ENCODE assay signal across 34 cellular contexts in the genomic region with DNA sequence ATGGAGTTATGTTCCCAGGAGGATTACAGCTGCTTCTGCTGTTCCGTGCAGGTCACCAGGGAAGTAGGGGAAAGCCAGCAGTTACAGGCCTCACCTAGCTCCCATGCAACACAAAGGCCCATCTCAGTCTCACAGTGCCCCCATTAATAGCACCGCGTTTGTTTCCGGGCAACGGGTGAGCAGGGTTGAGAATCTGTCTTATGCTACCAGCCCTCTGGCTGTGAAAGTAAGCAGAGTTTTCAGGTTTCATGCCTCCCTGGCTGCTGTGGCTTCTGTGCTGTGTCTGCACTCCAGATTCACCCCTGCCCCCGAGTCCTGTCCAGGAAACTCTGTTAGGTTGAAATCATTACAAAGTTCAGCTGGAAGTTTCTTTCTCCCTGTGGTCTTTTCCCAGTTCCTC.
A peak's percentile ranks its signal among the peaks of the same experiment; 100 is the strongest.
DNase-seq lines count a peak whose midpoint lies in the region; ATAC-seq, FAIRE-seq and TF ChIP-seq lines count a peak whose summit lies in the region.
"Had no signal": no experiment of that assay in that cellular context is flagged by ENCODE, and none has a peak within 500 bp of the region (broad histone marks: within the 10 kb centered on the region; RNA-seq: fewer than 3 reads in every experiment).

No MANE protein-coding gene starts in this region.

- no peaks in the 10 kb centered on the region for H3K27me3 Mint-ChIP-seq in astrocyte (ENCODE audit: low read depth, unreplicated experiment)
- H3K27me3 Mint-ChIP-seq: CD4-positive, CD25-positive, alpha-beta regulatory T cell had no signal

- H4K91ac ChIP-seq in mesenchymal stem cell (ENCODE audit: low read length) = no peak overlapping the region

- no peaks in the 10 kb centered on the region for H3K27me3 ChIP-seq in astrocyte (ENCODE audit: insufficient read depth, low read length)
- no peaks in the 10 kb centered on the region for H3K27me3 ChIP-seq in mesenchymal stem cell (ENCODE audit: control insufficient read depth in 1 of 2, insufficient read depth in 1 of 2, low read length in 2 of 2)
- H3K27me3 ChIP-seq in upper lobe of right lung = no peaks in the 10 kb centered on the region
- H3K27me3 ChIP-seq: gastroesophageal sphincter, SJCRH30, tibial artery had no signal

- no peak overlapping the region for H2BK15ac ChIP-seq in mesenchymal stem cell (ENCODE audit: low read depth, poor library complexity, severe bottlenecking)

- H2BK120ac ChIP-seq in mesenchymal stem cell (ENCODE audit: low read depth, low read length) = no peak overlapping the region

- no peak overlapping the region for H3K27ac ChIP-seq in astrocyte (ENCODE audit: low read depth, low read length)
- no peak overlapping the region for H3K27ac ChIP-seq in mesenchymal stem cell (ENCODE audit: low read length, poor library complexity, severe bottlenecking)
- no peak overlapping the region for H3K27ac ChIP-seq in upper lobe of right lung
- H3K27ac ChIP-seq: 22Rv1, gastroesophageal sphincter, left ventricle myocardium inferior, psoas muscle, SJCRH30, tibial artery had no signal

- H3K36me3 ChIP-seq in astrocyte (ENCODE audit: insufficient read depth, low read length) (no peaks in the 10 kb centered on the region), mesenchymal stem cell (ENCODE audit: control insufficient read depth in 1 of 2, insufficient read depth in 2 of 2, low read depth in 1 of 2, low read length in 2 of 2) (no peaks in the 10 kb centered on the region), upper lobe of right lung (no peaks in the 10 kb centered on the region)
- H3K36me3 ChIP-seq: gastroesophageal sphincter, left ventricle myocardium inferior, SJCRH30, tibial artery had no signal

- no peak overlapping the region for H2AK5ac ChIP-seq in mesenchymal stem cell (ENCODE audit: low read length, severe bottlenecking)

- H2BK12ac ChIP-seq in mesenchymal stem cell (ENCODE audit: low read length in 2 of 2) = no peak overlapping the region

- H2BK5ac ChIP-seq in mesenchymal stem cell (ENCODE audit: low read depth, low read length, poor library complexity, severe bottlenecking) = no peak overlapping the region

- H3K4ac ChIP-seq in mesenchymal stem cell (ENCODE audit: low read depth in 1 of 2, low read length in 2 of 2) = no peak overlapping the region

- intact Hi-C loops in upper lobe of right lung (cut with DNase I) = no loop called here

- H3K4me1 Mint-ChIP-seq in astrocyte (ENCODE audit: low read depth, unreplicated experiment) = peaks cover 2% of the 10 kb centered on the region
- H3K4me1 Mint-ChIP-seq: CD4-positive, CD25-positive, alpha-beta regulatory T cell; mesothelial cell of epicardium had no signal

- H4K8ac ChIP-seq in mesenchymal stem cell (ENCODE audit: low read length) = peak overlapping the region; percentile 55

- H3K27ac Mint-ChIP-seq in astrocyte (ENCODE audit: unreplicated experiment) = peak overlapping the region; percentile 60
- H3K27ac Mint-ChIP-seq: activated naive CD4-positive, alpha-beta T cell treated with anti-CD3 and anti-CD28 coated beads, Interleukin-2, amount 50 U/mL, for 72 hours; CD4-positive, CD25-positive, alpha-beta regulatory T cell; mesothelial cell of epicardium had no signal

- H3K79me1 ChIP-seq in mesenchymal stem cell (replicated peaks; ENCODE audit: low read length, poor library complexity, severe bottlenecking) = no peaks in the 10 kb centered on the region

- DNase-seq in DMS 273 (lab: John Stamatoyannopoulos, UW; ENCODE audit: unreplicated experiment) (peak; percentile 9), DMS 273 treated with DMSO at 0.1 percent for 48 hours (lab: John Stamatoyannopoulos, UW) (no peak), astrocyte (ENCODE audit: low read depth) (no peak), mesenchymal stem cell (no peak), upper lobe of right lung (peak; percentile 22), EL (no peak)
- DNase-seq in activated CD4-positive, alpha-beta T cell treated with anti-CD3 and anti-CD28 coated beads for 1 hour = no peak
- DNase-seq: activated CD4-positive, alpha-beta T cell treated with anti-CD3 and anti-CD28 coated beads for 4 hours; activated effector memory CD4-positive, alpha-beta T cell treated with Interleukin-2 at 50 U/mL for 16 hours; activated T-cell treated with anti-CD3 and anti-CD28 coated beads, Interleukin-2, amount 50 U/mL, for 1 hour; CD4-positive, CD25-positive, alpha-beta regulatory T cell; effector CD4-positive, alpha-beta T cell; H7; hypothalamus; left ventricle myocardium inferior; NCI-H1105 treated with DMSO at 0.1 percent for 48 hours; NCI-H1930; NCI-H774; psoas muscle; stimulated activated CD4-positive, alpha-beta T cell treated with anti-CD3 and anti-CD28 coated beads, Interleukin-12 subunit alpha, Interleukin-12 subunit beta, amount 100 ng/mL, for 4 hours; stimulated activated CD4-positive, alpha-beta T cell treated with anti-CD3 and anti-CD28 coated beads, Interleukin-2, amount 100 ng/mL, for 48 hours; SW 1271; tibial artery had no signal

- H3K4me3 Mint-ChIP-seq in astrocyte (ENCODE audit: unreplicated experiment) = no peak overlapping the region
- H3K4me3 Mint-ChIP-seq: CD4-positive, CD25-positive, alpha-beta regulatory T cell; mesothelial cell of epicardium had no signal

- no peak for ATAC-seq in upper lobe of right lung
- no peak for ATAC-seq in GM21390 (IDR thresholded peaks at IDR 0.05; ENCODE audit: unreplicated experiment)
- ATAC-seq: activated naive CD4-positive, alpha-beta T cell treated with anti-CD3 and anti-CD28 coated beads, Interleukin-2, amount 50 U/mL, for 72 hours; gastroesophageal sphincter; K562; psoas muscle; sciatic nerve had no signal

- H3K18ac ChIP-seq in mesenchymal stem cell (ENCODE audit: low read depth in 1 of 2, low read length in 2 of 2) = peak overlapping the region in 1 of 2 experiments; percentile 9

- peaks cover 5% of the 10 kb centered on the region for H3K9me3 Mint-ChIP-seq in astrocyte (ENCODE audit: unreplicated experiment)

- H3K9ac ChIP-seq in astrocyte (ENCODE audit: low read length) = no peak overlapping the region
- no peak overlapping the region for H3K9ac ChIP-seq in mesenchymal stem cell (ENCODE audit: low read length)

- no peak overlapping the region for H3K4me3 ChIP-seq in astrocyte (ENCODE audit: insufficient read depth, low read depth, low read length)
- no peak overlapping the region for H3K4me3 ChIP-seq in mesenchymal stem cell (ENCODE audit: insufficient read depth in 1 of 2, low read depth in 1 of 2, low read length in 2 of 2)
- no peak overlapping the region for H3K4me3 ChIP-seq in upper lobe of right lung
- H3K4me3 ChIP-seq: gastroesophageal sphincter, K562, left ventricle myocardium inferior, psoas muscle, SJCRH30, tibial artery had no signal

- TF ChIP-seq CTCF in astrocyte (IDR thresholded peaks at IDR 0.05; ENCODE audit: insufficient read depth, low read depth, low read length) = no peak
- TF ChIP-seq CTCF in upper lobe of right lung (IDR thresholded peaks at IDR 0.05) = no peak

- H4K20me1 ChIP-seq in astrocyte (ENCODE audit: insufficient read depth, low read length) = no peaks in the 10 kb centered on the region

- no peaks in the 10 kb centered on the region for H3K9me3 ChIP-seq in astrocyte (ENCODE audit: insufficient read depth, low read depth, low read length)
- peaks cover 17% of the 10 kb centered on the region for H3K9me3 ChIP-seq in mesenchymal stem cell (ENCODE audit: control insufficient read depth, low read length)
- H3K9me3 ChIP-seq in upper lobe of right lung = no peaks in the 10 kb centered on the region
- H3K9me3 ChIP-seq: psoas muscle, SJCRH30 had no signal

- no peaks in the 10 kb centered on the region for H3K4me1 ChIP-seq in astrocyte (ENCODE audit: insufficient read depth, low read length)
- H3K4me1 ChIP-seq in mesenchymal stem cell (ENCODE audit: control insufficient read depth, insufficient read depth, low read depth, low read length) = no peaks in the 10 kb centered on the region
- H3K4me1 ChIP-seq in upper lobe of right lung = no peaks in the 10 kb centered on the region
- H3K4me1 ChIP-seq: gastroesophageal sphincter, left ventricle myocardium inferior, psoas muscle, SJCRH30, tibial artery had no signal

- WGBS in mesenchymal stem cell = 49% methylated on average over 6 of the region's 6 CpGs

- no peak overlapping the region for H3K14ac ChIP-seq in mesenchymal stem cell (ENCODE audit: low read length in 2 of 2)

- no peak overlapping the region for H3K23ac ChIP-seq in mesenchymal stem cell (ENCODE audit: low read length in 2 of 2)

- H3K4me2 ChIP-seq in astrocyte (ENCODE audit: low read length) (no peak overlapping the region), mesenchymal stem cell (ENCODE audit: low read length, poor library complexity, severe bottlenecking) (no peak overlapping the region)

- no peaks in the 10 kb centered on the region for H3K79me2 ChIP-seq in astrocyte (ENCODE audit: insufficient read depth, low read length)

- no peaks in the 10 kb centered on the region for H3K36me3 Mint-ChIP-seq in astrocyte (ENCODE audit: low read depth, unreplicated experiment)
- H3K36me3 Mint-ChIP-seq: activated naive CD4-positive, alpha-beta T cell treated with anti-CD3 and anti-CD28 coated beads, Interleukin-2, amount 50 U/mL, for 72 hours; CD4-positive, CD25-positive, alpha-beta regulatory T cell; mesothelial cell of epicardium had no signal

- no peak for FAIRE-seq in astrocyte (lab: Jason Lieb, UNC)
- FAIRE-seq: colon, D721Med, GM19239, K562 had no signal

- no peak overlapping the region for H2AFZ ChIP-seq in astrocyte (ENCODE audit: low read depth, low read length)
- H2AFZ ChIP-seq in mesenchymal stem cell (ENCODE audit: low read depth, low read length) = no peak overlapping the region

Comparison
In these comparisons a context has a peak if more than half of its experiments do, and no peak if none do; other contexts are left out.
1. DNase-seq: peak in DMS 273 (single experiment) and upper lobe of right lung (single experiment); none in DMS 273 treated with DMSO at 0.1 percent for 48 hours (single experiment), astrocyte (single experiment), mesenchymal stem cell (single experiment), activated CD4-positive, alpha-beta T cell treated with anti-CD3 and anti-CD28 coated beads for 1 hour (single experiment) and EL (single experiment).